21 cellular contexts compared by ENCODE assay signal in genomic region chr2:197078535-197078934, GRCh38.
DNase-seq lines count a peak whose midpoint lies in the region; ATAC-seq and TF ChIP-seq lines count a peak whose summit lies in the region.
"Had no signal": no experiment of that assay in that cellular context is flagged by ENCODE, and none has a peak within 500 bp of the region (broad histone marks: within the 10 kb centered on the region; RNA-seq: fewer than 3 reads in every experiment).

No MANE protein-coding gene starts in this region.

- CTCF ChIA-PET in A673 (lab: Charles Lee): interaction anchor here (0.6 kb wide), 1 partner anchor 120 kb away, joined by 4 read pairs; no protein-coding TSS in a partner anchor
- CTCF ChIA-PET in CD8-positive, alpha-beta memory T cell (lab: Charles Lee): no interaction called here
- CTCF ChIA-PET in Caco-2 (lab: Charles Lee): no interaction called here

- intact Hi-C loops in A673 (cut with micrococcal nuclease; ENCODE audit: unreplicated experiment): loop anchor here (5.0 kb wide), 1 partner anchor 89 kb away; no protein-coding TSS in a partner anchor
- intact Hi-C loops in Caco-2 (cut with micrococcal nuclease; ENCODE audit: unreplicated experiment): no loop called here

- H3K4me3 Mint-ChIP-seq in CD8-positive, alpha-beta memory T cell: no peak overlapping the region
- H3K4me3 Mint-ChIP-seq in naive thymus-derived CD8-positive, alpha-beta T cell: peak overlapping the region in 1 of 10 donors; percentile 20
- H3K4me3 Mint-ChIP-seq in Caco-2 (ENCODE audit: unreplicated experiment): no peak overlapping the region
- H3K4me3 Mint-ChIP-seq: activated CD4-positive, alpha-beta T cell treated with anti-CD3 and anti-CD28 coated beads, Interleukin-2, amount 10 ng/mL, durations not matched to agents 7 days and 5 days; dendritic cell treated with granulocyte-macrophage colony-stimulating factor and Interleukin-4, amounts not matched to agents 40 ng/mL and 50 ng/mL, for 4 days; neural crest cell; T-helper 1 cell treated with Interleukin-12 subunit alpha and Interleukin-12 subunit beta and Interleukin-4 antibody, amounts not matched to agents 30 μg/mL and 1 μg/mL, for 36 hours had no signal

- H3K9me3 ChIP-seq in A673 (ENCODE audit: low read depth, low read length, poor library complexity, severe bottlenecking) (no peaks in the 10 kb centered on the region), Caco-2 (no peaks in the 10 kb centered on the region)
- no peaks in the 10 kb centered on the region for H3K9me3 ChIP-seq in CD8-positive, alpha-beta memory T cell (ENCODE audit: low read length)

- H3K27me3 Mint-ChIP-seq in CD8-positive, alpha-beta memory T cell: no peaks in the 10 kb centered on the region
- H3K27me3 Mint-ChIP-seq in naive thymus-derived CD8-positive, alpha-beta T cell: no peaks in the 10 kb centered on the region
- peaks cover 3% of the 10 kb centered on the region for H3K27me3 Mint-ChIP-seq in Caco-2 (ENCODE audit: insufficient read depth, unreplicated experiment)
- H3K27me3 Mint-ChIP-seq: activated CD4-positive, alpha-beta T cell treated with anti-CD3 and anti-CD28 coated beads, Interleukin-2, amount 10 ng/mL, durations not matched to agents 7 days and 5 days; dendritic cell treated with granulocyte-macrophage colony-stimulating factor and Interleukin-4, amounts not matched to agents 40 ng/mL and 50 ng/mL, for 4 days had no signal

- peak; percentile 81 for DNase-seq in A673 (ENCODE audit: low spot score)
- no peak for DNase-seq in CD8-positive, alpha-beta memory T cell
- DNase-seq in brain microvascular endothelial cell: no peak
- DNase-seq in naive thymus-derived CD8-positive, alpha-beta T cell: no peak
- DNase-seq in Caco-2: no peak
- DNase-seq: activated CD4-positive, alpha-beta T cell treated with anti-CD3 and anti-CD28 coated beads, Interleukin-2, amount 10 ng/mL, durations not matched to agents 7 days and 5 days; activated naive CD4-positive, alpha-beta T cell treated with anti-CD3 and anti-CD28 coated beads, Interleukin-2, amount 50 U/mL, for 16 hours; GM23248; mesenchymal stem cell; MV-4-11; NCI-H2029 treated with DMSO at 0.1 percent for 48 hours; small intestine; stimulated activated CD4-positive, alpha-beta T cell treated with anti-CD3 and anti-CD28 coated beads, Interleukin-4, amount 100 ng/mL, for 24 hours had no signal

- in situ Hi-C loops in brain microvascular endothelial cell (cut with HindIII; ENCODE audit: low pct_ligation_motif_present, low sequenced_read_pairs): no loop called here

- H3K4me3 ChIP-seq in A673 (ENCODE audit: low read depth, low read length, poor library complexity, severe bottlenecking) (no peak overlapping the region), brain microvascular endothelial cell (ENCODE audit: low read depth, low read length) (no peak overlapping the region), Caco-2 (ENCODE audit: low read depth, low read length) (no peak overlapping the region)
- no peak overlapping the region for H3K4me3 ChIP-seq in CD8-positive, alpha-beta memory T cell (ENCODE audit: low read length)
- H3K4me3 ChIP-seq: GM23248 had no signal

- H3K27ac ChIP-seq in A673 (ENCODE audit: low read depth, low read length, poor library complexity, severe bottlenecking) (peak overlapping the region; percentile 86), brain microvascular endothelial cell (no peak overlapping the region)
- H3K27ac ChIP-seq in CD8-positive, alpha-beta memory T cell (ENCODE audit: low read depth, low read length): no peak overlapping the region
- H3K27ac ChIP-seq: GM23248, KMS-11 had no signal

- H3K27me3 ChIP-seq in A673 (replicated peaks; ENCODE audit: insufficient read depth, low read depth, low read length, poor library complexity) (no peaks in the 10 kb centered on the region), brain microvascular endothelial cell (replicated peaks) (no peaks in the 10 kb centered on the region), Caco-2 (replicated peaks; ENCODE audit: control insufficient read depth, insufficient read depth, low read length) (no peaks in the 10 kb centered on the region)
- H3K27me3 ChIP-seq in CD8-positive, alpha-beta memory T cell (ENCODE audit: insufficient read depth, low read length, poor library complexity, severe bottlenecking): no peaks in the 10 kb centered on the region

- peaks cover 21 to 35% (median 25%) of the 10 kb centered on the region in 3 donors for H3K4me1 Mint-ChIP-seq in CD8-positive, alpha-beta memory T cell
- H3K4me1 Mint-ChIP-seq in naive thymus-derived CD8-positive, alpha-beta T cell: peaks cover 16 to 41% (median 30%) of the 10 kb centered on the region in 4 donors
- no peaks in the 10 kb centered on the region for H3K4me1 Mint-ChIP-seq in Caco-2 (ENCODE audit: low read depth, unreplicated experiment)

- H3K36me3 Mint-ChIP-seq in CD8-positive, alpha-beta memory T cell: peaks cover 22 to 95% (median 52%) of the 10 kb centered on the region in 3 donors
- H3K36me3 Mint-ChIP-seq in naive thymus-derived CD8-positive, alpha-beta T cell: peaks cover 36 to 94% (median 70%) of the 10 kb centered on the region in 3 donors
- no peaks in the 10 kb centered on the region for H3K36me3 Mint-ChIP-seq in Caco-2 (ENCODE audit: insufficient read depth, unreplicated experiment)

- no peak for ATAC-seq in naive thymus-derived CD8-positive, alpha-beta T cell
- ATAC-seq in GM21737 (IDR thresholded peaks at IDR 0.05; ENCODE audit: unreplicated experiment): no peak
- ATAC-seq in HG02840 (IDR thresholded peaks at IDR 0.05; ENCODE audit: low FRiP score, unreplicated experiment): no peak
- no peak for ATAC-seq in HG03457 (IDR thresholded peaks at IDR 0.05; ENCODE audit: unreplicated experiment)
- ATAC-seq: Right ventricle myocardium inferior had no signal

- H3K27ac Mint-ChIP-seq in CD8-positive, alpha-beta memory T cell: peak overlapping the region in 5 of 8 donors; percentile 37 to 65 (median 63)
- H3K27ac Mint-ChIP-seq in naive thymus-derived CD8-positive, alpha-beta T cell: peak overlapping the region in 6 of 10 donors; percentile 1 to 58 (median 46)
- H3K27ac Mint-ChIP-seq in Caco-2 (ENCODE audit: unreplicated experiment): no peak overlapping the region
- H3K27ac Mint-ChIP-seq: activated CD4-positive, alpha-beta T cell treated with anti-CD3 and anti-CD28 coated beads, Interleukin-2, amount 10 ng/mL, durations not matched to agents 7 days and 5 days; dendritic cell treated with granulocyte-macrophage colony-stimulating factor and Interleukin-4, amounts not matched to agents 40 ng/mL and 50 ng/mL, for 4 days; T-helper 1 cell treated with Interleukin-12 subunit alpha and Interleukin-12 subunit beta and Interleukin-4 antibody, amounts not matched to agents 30 μg/mL and 1 μg/mL, for 36 hours had no signal

- H3K4me1 ChIP-seq in A673 (ENCODE audit: insufficient read depth, low read length, poor library complexity, severe bottlenecking) (peaks cover 53% of the 10 kb centered on the region), Caco-2 (no peaks in the 10 kb centered on the region)
- H3K4me1 ChIP-seq in CD8-positive, alpha-beta memory T cell (ENCODE audit: insufficient read depth, low read length): peaks cover 10% of the 10 kb centered on the region

- BruUV-seq in A673 (replicated peaks; lab: Mats Ljungman, UMichigan) (no TSS peak), Caco-2 (replicated peaks; lab: Mats Ljungman, UMichigan) (no TSS peak)

- TF ChIP-seq CTCF in A673 (conservative IDR thresholded peaks at IDR 0.05; ENCODE audit: low read depth, low read length) (peak; percentile 69), brain microvascular endothelial cell (IDR thresholded peaks at IDR 0.05; ENCODE audit: low read depth, low read length, missing control alignments) (peak; percentile 42), Caco-2 (IDR thresholded peaks at IDR 0.05; ENCODE audit: insufficient read depth in 1 of 2, low read depth in 1 of 2, low read length in 1 of 2, severe bottlenecking in 1 of 2, unreplicated experiment in 1 of 2) (no peak)

- H3K36me3 ChIP-seq in A673 (ENCODE audit: insufficient read depth, low read length, poor library complexity, severe bottlenecking): peaks cover 8% of the 10 kb centered on the region
- peaks cover 70% of the 10 kb centered on the region for H3K36me3 ChIP-seq in CD8-positive, alpha-beta memory T cell (ENCODE audit: insufficient read depth, low read length)
- H3K36me3 ChIP-seq in brain microvascular endothelial cell (replicated peaks): no peaks in the 10 kb centered on the region
- H3K36me3 ChIP-seq in Caco-2 (ENCODE audit: control insufficient read depth, insufficient read depth, low read length): no peaks in the 10 kb centered on the region

- no peaks in the 10 kb centered on the region for H3K9me3 Mint-ChIP-seq in CD8-positive, alpha-beta memory T cell
- peaks cover 0 to 6% (median 0%) of the 10 kb centered on the region in 9 donors for H3K9me3 Mint-ChIP-seq in naive thymus-derived CD8-positive, alpha-beta T cell
- H3K9me3 Mint-ChIP-seq in Caco-2 (ENCODE audit: unreplicated experiment): no peaks in the 10 kb centered on the region
- H3K9me3 Mint-ChIP-seq: activated CD4-positive, alpha-beta T cell treated with anti-CD3 and anti-CD28 coated beads, Interleukin-2, amount 10 ng/mL, durations not matched to agents 7 days and 5 days; dendritic cell treated with granulocyte-macrophage colony-stimulating factor and Interleukin-4, amounts not matched to agents 40 ng/mL and 50 ng/mL, for 4 days had no signal

- POLR2A ChIA-PET in A673 (lab: Charles Lee; ENCODE audit: low non-redundant PET) (no interaction called here), Caco-2 (lab: Charles Lee) (no interaction called here)
- POLR2A ChIA-PET in CD8-positive, alpha-beta memory T cell (lab: Charles Lee): no interaction called here
- POLR2A ChIA-PET in naive thymus-derived CD8-positive, alpha-beta T cell (lab: Charles Lee): no interaction called here

Comparison
In these comparisons a context has a peak if more than half of its experiments do, and no peak if none do; other contexts are left out.
1. CTCF ChIP-seq: peak in A673 (single experiment) and brain microvascular endothelial cell (single experiment); none in Caco-2 (0 of 2).